18 cellular contexts compared by ENCODE assay signal in genomic region chr3:11706604-11707003, GRCh38.
"Had no signal": no experiment of that assay in that cellular context is flagged by ENCODE, and none has a peak within 500 bp of the region (broad histone marks: within the 10 kb centered on the region; RNA-seq: fewer than 3 reads in every experiment).

No MANE protein-coding gene starts in this region.

- H3K27me3 ChIP-seq: hepatocyte, neutrophil, right atrium auricular region, sigmoid colon, stomach, transverse colon had no signal

- ATAC-seq: effector memory CD8-positive, alpha-beta T cell; left lobe of liver; naive thymus-derived CD8-positive, alpha-beta T cell had no signal

- H3K27ac ChIP-seq: hepatocyte, neutrophil, right atrium auricular region, sigmoid colon, skin epidermis, stomach, thoracic aorta, transverse colon had no signal

- H3K4me1 ChIP-seq: transverse colon had no signal

- DNase-seq: effector memory CD8-positive, alpha-beta T cell; foreskin melanocyte; head of caudate nucleus; kidney glomerular epithelial cell; mammary epithelial cell; naive thymus-derived CD8-positive, alpha-beta T cell; sigmoid colon; stimulated activated CD4-positive, alpha-beta T cell treated with anti-CD3 and anti-CD28 coated beads, Interleukin-12 subunit alpha, Interleukin-12 subunit beta, amount 100 ng/mL, for 4 hours; stimulated activated naive CD4-positive, alpha-beta T cell; stomach; substantia nigra; transverse colon had no signal

- H2AFZ ChIP-seq: hepatocyte had no signal

- H3K9me3 ChIP-seq: neutrophil, thoracic aorta, transverse colon had no signal

- H3K4me3 ChIP-seq: hepatocyte, right atrium auricular region, sigmoid colon, skin epidermis, stomach, thoracic aorta, transverse colon had no signal

- H3K4me2 ChIP-seq: hepatocyte had no signal

- H3K36me3 ChIP-seq: neutrophil, sigmoid colon, thoracic aorta, transverse colon had no signal
